In the genomic region with DNA sequence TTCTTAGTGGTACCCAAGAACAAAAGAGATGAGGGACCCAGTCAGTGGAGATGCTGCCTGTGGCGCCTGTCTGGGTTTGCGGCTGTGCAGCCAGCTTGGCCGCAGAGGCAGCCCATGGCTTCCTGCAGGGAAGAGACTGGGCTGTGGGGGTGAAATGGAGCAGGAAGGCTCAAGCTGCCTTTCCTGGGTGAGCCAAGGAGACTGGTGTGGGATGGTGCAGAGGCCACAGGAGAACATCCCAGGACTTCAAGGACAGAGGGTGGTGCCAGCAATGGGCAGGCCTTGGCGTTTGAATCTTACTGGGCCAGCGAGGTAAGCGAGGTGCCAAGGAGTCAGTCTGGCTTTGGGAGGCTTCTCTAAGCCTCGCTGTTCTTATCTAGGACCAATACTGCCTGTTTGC, we compare ENCODE assay signal across 2 cellular contexts.
TF ChIP-seq lines count a peak whose summit lies in the region.

No MANE protein-coding gene starts in this region.

TF ChIP-seq in HEK293, 187 proteins besides CTCF, POLR2A, EP300 and RAD21:
- TF ChIP-seq ZNF335 (tag by site-specific recombination; conservative IDR thresholded peaks at IDR 0.05) = no peak
- TF ChIP-seq ZNF146 (tag by site-specific recombination; IDR thresholded peaks at IDR 0.05) = no peak
- peak; percentile 80; the same call in 1 of the 2 replicates for TF ChIP-seq ZNF677 (tag by site-specific recombination; IDR thresholded peaks at IDR 0.05)
- no peak for TF ChIP-seq OVOL3 (tag by site-specific recombination; IDR thresholded peaks at IDR 0.05)

TF ChIP-seq in H1, 55 proteins besides CTCF, POLR2A, EP300 and RAD21:
- TF ChIP-seq CREB1 (IDR thresholded peaks at IDR 0.05) (no peak), RBBP5 (IDR thresholded peaks at IDR 0.05; ENCODE audit: borderline replicate concordance, low read depth, low read length) (no peak), SAP30 (IDR thresholded peaks at IDR 0.05; ENCODE audit: insufficient read depth, insufficient replicate concordance, low read length) (no peak), CHD2 (IDR thresholded peaks at IDR 0.05; ENCODE audit: low read length) (no peak), HDAC6 (IDR thresholded peaks at IDR 0.05; ENCODE audit: low read depth, low read length) (no peak), CBX5 (IDR thresholded peaks at IDR 0.05; ENCODE audit: low read depth, low read length) (no peak), SIRT6 (IDR thresholded peaks at IDR 0.05; ENCODE audit: low read length) (no peak), MAFK (IDR thresholded peaks at IDR 0.05; ENCODE audit: low read depth, low read length) (no peak), BRCA1 (IDR thresholded peaks at IDR 0.05; ENCODE audit: low read depth, low read length) (no peak), TAF1 (IDR thresholded peaks at IDR 0.05; ENCODE audit: low read depth, low read length) (no peak), RFX5 (IDR thresholded peaks at IDR 0.05; ENCODE audit: borderline replicate concordance, low read depth, low read length) (no peak), CEBPB (IDR thresholded peaks at IDR 0.05; ENCODE audit: low read depth, low read length) (no peak), CTBP2 (IDR thresholded peaks at IDR 0.05; ENCODE audit: borderline replicate concordance, insufficient read depth, insufficient read length, low read length) (no peak), POU5F1 (IDR thresholded peaks at IDR 0.05; ENCODE audit: low read depth, low read length) (no peak), SP1 (IDR thresholded peaks at IDR 0.05; ENCODE audit: low read depth, low read length) (no peak), HDAC2 (IDR thresholded peaks at IDR 0.05; ENCODE audit: borderline replicate concordance in 1 of 2, low read depth in 2 of 2, low read length in 2 of 2) (no peak), KDM1A (IDR thresholded peaks at IDR 0.05; ENCODE audit: borderline replicate concordance, low read length) (no peak)
- TF ChIP-seq, protein P1, sequence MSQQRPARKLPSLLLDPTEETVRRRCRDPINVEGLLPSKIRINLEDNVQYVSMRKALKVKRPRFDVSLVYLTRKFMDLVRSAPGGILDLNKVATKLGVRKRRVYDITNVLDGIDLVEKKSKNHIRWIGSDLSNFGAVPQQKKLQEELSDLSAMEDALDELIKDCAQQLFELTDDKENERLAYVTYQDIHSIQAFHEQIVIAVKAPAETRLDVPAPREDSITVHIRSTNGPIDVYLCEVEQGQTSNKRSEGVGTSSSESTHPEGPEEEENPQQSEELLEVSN (IDR thresholded peaks at IDR 0.05) = no peak
